Comparison of ENCODE assay signal across 1 cellular context in the genomic region with DNA sequence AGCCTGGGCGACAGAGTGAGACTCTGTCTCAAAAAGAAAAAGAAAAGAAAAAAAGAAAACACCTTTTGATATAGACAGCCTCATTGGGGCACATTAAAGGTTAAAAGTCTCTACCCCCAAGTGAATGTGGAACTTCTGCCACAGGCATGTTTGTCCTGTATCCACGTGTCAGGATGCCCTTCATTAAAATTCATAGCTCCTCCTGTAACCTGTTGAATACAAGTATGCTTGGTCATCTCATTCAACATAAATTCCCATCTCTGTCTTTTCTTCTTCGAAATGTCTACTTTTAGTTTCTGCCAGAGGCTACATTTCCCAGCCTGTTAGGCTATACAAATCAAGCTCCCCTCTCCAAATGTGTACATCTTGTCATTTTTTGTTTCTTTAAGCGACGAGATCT.
TF ChIP-seq lines count a peak whose summit lies in the region.

No MANE protein-coding gene starts in this region.

TF ChIP-seq in HEK293T, 16 proteins besides CTCF, POLR2A, EP300 and RAD21 (continued from another document):
- TF ChIP-seq FOXA1 (IDR thresholded peaks at IDR 0.05) (no peak), SP1 (IDR thresholded peaks at IDR 0.05) (no peak), LEF1 (IDR thresholded peaks at IDR 0.05; ENCODE audit: borderline replicate concordance) (no peak), ELF4 (IDR thresholded peaks at IDR 0.05) (no peak)
TF ChIP-seq in HEK293T: peak in this region for 0.
